Comparison of ENCODE assay signal across 17 cellular contexts in the genomic region with DNA sequence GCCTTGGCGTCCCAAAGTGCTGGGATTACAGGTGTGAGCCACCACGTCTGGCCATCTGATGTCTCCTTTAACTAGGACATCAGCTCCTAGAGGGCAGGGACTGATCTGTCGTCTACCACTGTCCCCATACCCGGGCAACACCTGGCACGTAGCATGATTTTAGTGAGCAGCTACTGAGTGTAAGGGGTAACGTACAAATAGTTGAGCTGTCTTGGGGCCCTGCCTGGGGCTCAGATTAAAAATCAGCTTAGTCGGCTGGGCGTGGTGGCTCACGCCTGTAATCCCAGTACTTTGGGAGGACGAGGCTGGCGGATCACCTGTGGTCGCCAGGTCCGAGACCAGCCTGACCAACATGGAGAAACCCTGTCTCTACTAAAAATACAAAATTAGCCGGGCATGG. TPM values are rescaled to one million over a fixed set of nuclear protein-coding genes. Genes with fewer than 3 reads are reported as not detected.
DNase-seq lines count a peak whose midpoint lies in the region; ATAC-seq and TF ChIP-seq lines count a peak whose summit lies in the region.
"Had no signal": no experiment of that assay in that cellular context is flagged by ENCODE, and none has a peak within 500 bp of the region (broad histone marks: within the 10 kb centered on the region; RNA-seq: fewer than 3 reads in every experiment).

No MANE protein-coding gene starts in this region.

- H3K27ac Mint-ChIP-seq in CD8-positive, alpha-beta memory T cell = no peak overlapping the region
- H3K27ac Mint-ChIP-seq in T-helper 17 cell = peak overlapping the region; percentile 54

- ATAC-seq in T-helper 17 cell (no peak), omental fat pad (ENCODE audit: low FRiP score) (no peak), sciatic nerve (no peak)
- ATAC-seq: activated CD4-positive, CD25-positive, alpha-beta regulatory T cell treated with anti-CD3 and anti-CD28 coated beads, Interleukin-2, amount 50 U/mL, for 24 hours had no signal

- H3K4me1 ChIP-seq in CD8-positive, alpha-beta memory T cell (ENCODE audit: insufficient read depth, low read length) = peaks cover 22% of the 10 kb centered on the region
- H3K4me1 ChIP-seq: colonic mucosa had no signal

- DNase-seq in CD8-positive, alpha-beta memory T cell = no peak
- DNase-seq in T-helper 17 cell (no peak), fibroblast of mammary gland (ENCODE audit: low read depth) (no peak), NCI-H2107 (lab: John Stamatoyannopoulos, UW) (no peak), DMS79 (lab: John Stamatoyannopoulos, UW) (no peak), omental fat pad (ENCODE audit: low spot score) (no peak), sciatic nerve (ENCODE audit: low spot score) (no peak)
- DNase-seq: colonic mucosa; SK-N-SH; stimulated activated CD4-positive, alpha-beta T cell treated with anti-CD3 and anti-CD28 coated beads, Interleukin-4, amount 100 ng/mL, for 1 hour; stimulated activated naive CD4-positive, alpha-beta T cell treated with Interleukin-2 at 50 U/mL for 16 hours had no signal

- TF ChIP-seq CTCF in 22Rv1 (IDR thresholded peaks at IDR 0.05) (no peak), fibroblast of mammary gland (conservative IDR thresholded peaks at IDR 0.05; ENCODE audit: control insufficient read depth, insufficient read depth, low read depth, low read length) (no peak), omental fat pad (IDR thresholded peaks at IDR 0.05) (no peak)

- no peaks in the 10 kb centered on the region for H3K9me3 ChIP-seq in CD8-positive, alpha-beta memory T cell (ENCODE audit: low read length)
- no peaks in the 10 kb centered on the region for H3K9me3 ChIP-seq in T-helper 17 cell (ENCODE audit: control insufficient read depth, low read length, poor library complexity, severe bottlenecking)
- H3K9me3 ChIP-seq: colonic mucosa, SK-N-SH had no signal

- H3K36me3 Mint-ChIP-seq in CD8-positive, alpha-beta memory T cell = peaks cover 0 to 39% (median 2%) of the 10 kb centered on the region in 3 donors
- H3K36me3 Mint-ChIP-seq in T-helper 17 cell (ENCODE audit: low read depth) = no peaks in the 10 kb centered on the region

- CTCF ChIA-PET in CD8-positive, alpha-beta memory T cell (lab: Charles Lee) = interaction anchor here (3.7 kb wide), 1 partner anchor 20 kb away, joined by 18 read pairs; no protein-coding TSS in a partner anchor

- POLR2A ChIA-PET in CD8-positive, alpha-beta memory T cell (lab: Charles Lee) = interaction anchor here (0.7 to 1.0 kb wide), 2 partner anchors 46 to 589 kb away, joined by 3 read pairs; no protein-coding TSS in a partner anchor

- H3K27ac ChIP-seq in 22Rv1 = peak overlapping the region; percentile 78
- no peak overlapping the region for H3K27ac ChIP-seq in CD8-positive, alpha-beta memory T cell (ENCODE audit: low read depth, low read length)
- H3K27ac ChIP-seq: colonic mucosa had no signal

- peak overlapping the region; percentile 29 to 95 (median 68) for H3K4me3 Mint-ChIP-seq in CD8-positive, alpha-beta memory T cell
- no peak overlapping the region for H3K4me3 Mint-ChIP-seq in T-helper 17 cell

- no peaks in the 10 kb centered on the region for H3K9me3 Mint-ChIP-seq in CD8-positive, alpha-beta memory T cell

- H3K4me1 Mint-ChIP-seq in CD8-positive, alpha-beta memory T cell = peaks cover 25 to 36% (median 30%) of the 10 kb centered on the region in 3 donors
- peaks cover 19% of the 10 kb centered on the region for H3K4me1 Mint-ChIP-seq in T-helper 17 cell

- no peaks in the 10 kb centered on the region for H3K27me3 Mint-ChIP-seq in CD8-positive, alpha-beta memory T cell
- no peaks in the 10 kb centered on the region for H3K27me3 Mint-ChIP-seq in T-helper 17 cell

- no peaks in the 10 kb centered on the region for H3K27me3 ChIP-seq in CD8-positive, alpha-beta memory T cell (ENCODE audit: insufficient read depth, low read length, poor library complexity, severe bottlenecking)
- H3K27me3 ChIP-seq: colonic mucosa had no signal

- no peaks in the 10 kb centered on the region for H3K36me3 ChIP-seq in CD8-positive, alpha-beta memory T cell (ENCODE audit: insufficient read depth, low read length)
- H3K36me3 ChIP-seq: colonic mucosa had no signal

- no peak overlapping the region for H3K4me3 ChIP-seq in CD8-positive, alpha-beta memory T cell (ENCODE audit: low read length)
- peak overlapping the region; percentile 4 for H3K4me3 ChIP-seq in fibroblast of mammary gland (ENCODE audit: control insufficient read depth, low read depth, low read length)

- intact Hi-C loops in sciatic nerve (cut with DNase I) = no loop called here

RNA-seq across cellular contexts. Expression of a gene that starts 1.8 kb away (rescaled TPM):
- total RNA-seq in CD8-positive, alpha-beta memory T cell = 100 to 1,000 TPM; 423 to 438 TPM
- 169 TPM for polyA plus RNA-seq in CD8-positive, alpha-beta memory T cell
- total RNA-seq in T-helper 17 cell (10 to 100 TPM; 37.5 to 39.5 TPM), omental fat pad (100 to 1,000 TPM in 1 of 4 donors, 10 to 100 TPM in 3; 37.5 to 143 (median 53.8) TPM), sciatic nerve (75.3 TPM)

RNA-seq across cellular contexts. Expression of a gene that starts 11.0 kb away (rescaled TPM):
- under 1 TPM; 0.18 to 0.20 TPM for total RNA-seq in CD8-positive, alpha-beta memory T cell
- not detected for polyA plus RNA-seq in CD8-positive, alpha-beta memory T cell
- total RNA-seq in T-helper 17 cell = under 1 TPM; 0.18 to 0.30 TPM
- total RNA-seq in omental fat pad = under 1 TPM in 1 of 4 donors, not detected in 3; 0.19 TPM
- total RNA-seq in sciatic nerve = not detected
- total RNA-seq: LHCN-M2, mesenteric fat pad, renal cortical epithelial cell had no signal
- polyA plus RNA-seq: CD14-positive monocyte, SK-N-SH had no signal

RNA-seq across cellular contexts. Expression of a gene that starts 41.6 kb away (rescaled TPM):
- total RNA-seq in CD8-positive, alpha-beta memory T cell = 10 to 100 TPM; 92.9 to 94.0 TPM
- polyA plus RNA-seq in CD8-positive, alpha-beta memory T cell = 46.4 TPM
- 10 to 100 TPM; 73.8 to 82.7 TPM for total RNA-seq in T-helper 17 cell
- total RNA-seq in omental fat pad = 10 to 100 TPM; 39.7 to 65.4 (median 56.9) TPM
- total RNA-seq in sciatic nerve = 81.8 TPM

RNA-seq across cellular contexts. Expression of a gene that starts 45.6 kb away (rescaled TPM):
- 100 to 1,000 TPM; 215 to 239 TPM for total RNA-seq in CD8-positive, alpha-beta memory T cell
- 74.5 TPM for polyA plus RNA-seq in CD8-positive, alpha-beta memory T cell
- total RNA-seq in T-helper 17 cell = 100 to 1,000 TPM; 121 to 135 TPM
- 100 to 1,000 TPM in 2 of 4 donors, 10 to 100 TPM in 2; 73.8 to 188 (median 124) TPM for total RNA-seq in omental fat pad
- 165 TPM for total RNA-seq in sciatic nerve
